ENCODE assay signal across 17 cellular contexts in the genomic region with DNA sequence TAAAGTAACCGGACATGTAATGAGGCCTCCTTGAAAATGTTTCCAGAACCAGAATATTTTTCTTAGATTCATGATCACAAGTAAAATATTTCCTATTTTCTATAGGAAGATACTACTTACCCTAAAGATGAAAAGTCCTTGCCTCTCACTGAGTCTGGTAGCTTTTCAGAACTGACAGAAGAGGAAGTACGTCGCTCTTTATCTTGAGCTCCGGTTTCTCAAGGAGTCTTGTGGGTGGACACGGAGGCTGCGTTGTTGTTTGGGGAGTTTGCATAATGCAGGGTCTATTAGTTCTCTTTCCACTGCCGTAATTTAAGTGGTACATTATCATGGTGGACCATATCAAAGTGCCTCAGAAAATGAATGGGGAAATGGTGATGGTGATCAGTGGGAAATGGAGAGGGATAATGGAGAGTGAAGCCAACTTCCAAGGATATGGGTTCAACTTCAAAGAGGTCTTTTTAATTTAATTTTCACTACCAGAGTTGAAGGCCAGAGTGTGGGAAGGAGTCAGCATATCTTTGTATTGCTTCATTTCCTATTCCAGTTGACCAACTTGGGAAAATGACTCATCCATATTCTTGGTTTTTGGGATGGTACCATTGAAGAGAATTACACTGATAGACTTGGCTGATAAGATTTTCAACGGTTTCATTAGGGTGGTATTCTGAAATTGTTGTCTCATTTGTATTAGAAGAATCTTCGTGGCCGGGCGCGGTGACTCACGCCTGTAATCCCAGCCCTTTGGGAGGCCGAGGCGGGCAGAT. TPM values are rescaled to one million over a fixed set of nuclear protein-coding genes. Genes with fewer than 3 reads are reported as not detected.
DNase-seq lines count a peak whose midpoint lies in the region; ATAC-seq, FAIRE-seq and TF ChIP-seq lines count a peak whose summit lies in the region.
"Had no signal": no experiment of that assay in that cellular context is flagged by ENCODE, and none has a peak within 500 bp of the region (broad histone marks: within the 10 kb centered on the region; RNA-seq: fewer than 3 reads in every experiment).

No MANE protein-coding gene starts in this region.

- H3K4me1 ChIP-seq in A673 (ENCODE audit: insufficient read depth, low read length, poor library complexity, severe bottlenecking) = no peaks in the 10 kb centered on the region
- H3K4me1 ChIP-seq in effector memory CD4-positive, alpha-beta T cell (ENCODE audit: control insufficient read depth, insufficient read depth, low read length, poor library complexity, severe bottlenecking) = no peaks in the 10 kb centered on the region
- H3K4me1 ChIP-seq: adrenal gland, gastroesophageal sphincter, spleen had no signal

- TF ChIP-seq POLR2A in GM12891 (IDR thresholded peaks at IDR 0.05; ENCODE audit: low read depth, low read length) = no peak

- no peaks in the 10 kb centered on the region for H3K27me3 ChIP-seq in A673 (replicated peaks; ENCODE audit: insufficient read depth, low read depth, low read length, poor library complexity)
- no peaks in the 10 kb centered on the region for H3K27me3 ChIP-seq in effector memory CD4-positive, alpha-beta T cell (replicated peaks; ENCODE audit: control insufficient read depth, insufficient read depth, low read length, poor library complexity, severe bottlenecking)
- H3K27me3 ChIP-seq: adrenal gland had no signal

- no peaks in the 10 kb centered on the region for H3K9me3 ChIP-seq in A673 (ENCODE audit: low read depth, low read length, poor library complexity, severe bottlenecking)
- no peaks in the 10 kb centered on the region for H3K9me3 ChIP-seq in effector memory CD4-positive, alpha-beta T cell (ENCODE audit: control insufficient read depth, low read length)
- H3K9me3 ChIP-seq: adrenal gland, gastroesophageal sphincter, spleen had no signal

- intact Hi-C loops in A673 (cut with micrococcal nuclease; ENCODE audit: unreplicated experiment) (no loop called here), left colon (cut with DNase I, micrococcal nuclease) (no loop called here)

- CTCF ChIA-PET in A673 (lab: Charles Lee) = interaction anchor here (1.0 kb wide), 1 partner anchor 34 kb away, joined by 4 read pairs; no protein-coding TSS in a partner anchor
- CTCF ChIA-PET in GM10248 (lab: Yijun Ruan, JAX) = no interaction called here

- ATAC-seq in left colon = no peak
- ATAC-seq: gastroesophageal sphincter had no signal

- peak; percentile 14 for DNase-seq in A673 (ENCODE audit: low spot score)
- peak; percentile 28 for DNase-seq in GM10248 (ENCODE audit: extremely low spot score)
- peak; percentile 49 for DNase-seq in SIG-M5 (lab: John Stamatoyannopoulos, UW)
- DNase-seq in effector memory CD4-positive, alpha-beta T cell = no peak
- no peak for DNase-seq in NAMALWA (ENCODE audit: low spot score)
- no peak for DNase-seq in GM12891 (ENCODE audit: insufficient read length, low spot score)
- no peak for DNase-seq in NCI-H1048 (lab: John Stamatoyannopoulos, UW)
- no peak for DNase-seq in left colon
- DNase-seq: activated CD4-positive, alpha-beta T cell treated with anti-CD3 and anti-CD28 coated beads for 48 hours; IMR-90; NCI-H2171; RPMI8226; spleen had no signal

- no peak for TF ChIP-seq CTCF in A673 (conservative IDR thresholded peaks at IDR 0.05; ENCODE audit: low read depth, low read length)
- TF ChIP-seq CTCF in GM10248 (IDR thresholded peaks at IDR 0.05; ENCODE audit: control extremely low read depth, extremely low read depth, low read depth, missing control alignments) = no peak

- H3K4me3 ChIP-seq in A673 (ENCODE audit: low read depth, low read length, poor library complexity, severe bottlenecking) = no peak overlapping the region
- peak overlapping the region; percentile 6 for H3K4me3 ChIP-seq in effector memory CD4-positive, alpha-beta T cell (ENCODE audit: insufficient read depth, low read depth, low read length, poor library complexity, severe bottlenecking)
- H3K4me3 ChIP-seq: adrenal gland, gastroesophageal sphincter had no signal

- BruUV-seq in A673 (replicated peaks; lab: Mats Ljungman, UMichigan) = no TSS peak

- no peak for FAIRE-seq in GM12891 (lab: Jason Lieb, UNC)

- no peak overlapping the region for H3K27ac ChIP-seq in A673 (ENCODE audit: low read depth, low read length, poor library complexity, severe bottlenecking)
- H3K27ac ChIP-seq in effector memory CD4-positive, alpha-beta T cell (ENCODE audit: insufficient read depth, low read length, poor library complexity, severe bottlenecking) = no peak overlapping the region
- H3K27ac ChIP-seq: C4-2B, gastroesophageal sphincter had no signal

- POLR2A ChIA-PET in A673 (lab: Charles Lee; ENCODE audit: low non-redundant PET) = no interaction called here
- POLR2A ChIA-PET in GM10248 (lab: Yijun Ruan, JAX) = no interaction called here

- H3K36me3 ChIP-seq in A673 (ENCODE audit: insufficient read depth, low read length, poor library complexity, severe bottlenecking) = no peaks in the 10 kb centered on the region
- no peaks in the 10 kb centered on the region for H3K36me3 ChIP-seq in effector memory CD4-positive, alpha-beta T cell (ENCODE audit: control insufficient read depth, insufficient read depth, low read length)
- H3K36me3 ChIP-seq: adrenal gland, gastroesophageal sphincter, spleen had no signal

TF ChIP-seq in GM12891, 5 proteins besides CTCF, POLR2A, EP300 and RAD21:
- TF ChIP-seq TAF1 (IDR thresholded peaks at IDR 0.05; ENCODE audit: low read depth, low read length) = no peak
- TF ChIP-seq SPI1 (IDR thresholded peaks at IDR 0.05; ENCODE audit: low read depth, low read length) = no peak
- TF ChIP-seq PAX5 (IDR thresholded peaks at IDR 0.05; ENCODE audit: insufficient read depth, low read length, severe bottlenecking) = no peak
- no peak for TF ChIP-seq POU2F2 (IDR thresholded peaks at IDR 0.05; ENCODE audit: low read depth, low read length)
- TF ChIP-seq POLR2AphosphoS5 (IDR thresholded peaks at IDR 0.05; ENCODE audit: low read depth, low read length) = no peak

RNA-seq across cellular contexts. Expression of a gene that starts 23.4 kb away (rescaled TPM):
- total RNA-seq in A673 (2021) = 0.48 and 0.69 TPM in 2 replicates
- not detected for polyA plus RNA-seq in GM12891 (2012; ENCODE audit: low read depth, missing spikeins)
- not detected for total RNA-seq in left colon
- total RNA-seq: adrenal gland, dermis microvascular lymphatic vessel endothelial cell, gastroesophageal sphincter, IMR-90, spleen had no signal
- polyA plus RNA-seq: adrenal gland, IMR-90, spleen had no signal

RNA-seq across cellular contexts. Expression of a gene that starts 32.5 kb away (rescaled TPM):
- total RNA-seq in A673 (2021) = 0.47 TPM in 1 of 2 replicates, not detected in the other
- polyA plus RNA-seq in GM12891 (2012; ENCODE audit: low read depth, missing spikeins) = not detected
- total RNA-seq in left colon = not detected
- total RNA-seq: adrenal gland, dermis microvascular lymphatic vessel endothelial cell, gastroesophageal sphincter, IMR-90, spleen had no signal
- polyA plus RNA-seq: adrenal gland, IMR-90, spleen had no signal

RNA-seq across cellular contexts. Expression of a gene that starts 42.1 kb away (rescaled TPM):
- total RNA-seq in A673 (2021) (not detected in 2 replicates), left colon (not detected)
- polyA plus RNA-seq in GM12891 (2012; ENCODE audit: low read depth, missing spikeins) = not detected
- total RNA-seq: adrenal gland, dermis microvascular lymphatic vessel endothelial cell, gastroesophageal sphincter, IMR-90, spleen had no signal
- polyA plus RNA-seq: adrenal gland, IMR-90, spleen had no signal

RNA-seq across cellular contexts. Expression of a gene that starts 51.3 kb away (rescaled TPM):
- 1.0 TPM in 1 of 2 replicates, not detected in the other for total RNA-seq in A673 (2021)
- polyA plus RNA-seq in GM12891 (2012; ENCODE audit: low read depth, missing spikeins) = 0.22 TPM
- total RNA-seq in left colon = not detected
- total RNA-seq: adrenal gland, dermis microvascular lymphatic vessel endothelial cell, gastroesophageal sphincter, IMR-90, spleen had no signal
- polyA plus RNA-seq: adrenal gland, IMR-90, spleen had no signal

Comparison
In these comparisons a context has a peak if more than half of its experiments do, and no peak if none do; other contexts are left out.
1. DNase-seq: peak in A673 (single experiment), GM10248 (single experiment) and SIG-M5 (single experiment); none in effector memory CD4-positive, alpha-beta T cell (0 of 3), NAMALWA (single experiment), GM12891 (single experiment), NCI-H1048 (single experiment) and left colon (0 of 2).